ENCODE assay signal across 5 cellular contexts in the genomic region with DNA sequence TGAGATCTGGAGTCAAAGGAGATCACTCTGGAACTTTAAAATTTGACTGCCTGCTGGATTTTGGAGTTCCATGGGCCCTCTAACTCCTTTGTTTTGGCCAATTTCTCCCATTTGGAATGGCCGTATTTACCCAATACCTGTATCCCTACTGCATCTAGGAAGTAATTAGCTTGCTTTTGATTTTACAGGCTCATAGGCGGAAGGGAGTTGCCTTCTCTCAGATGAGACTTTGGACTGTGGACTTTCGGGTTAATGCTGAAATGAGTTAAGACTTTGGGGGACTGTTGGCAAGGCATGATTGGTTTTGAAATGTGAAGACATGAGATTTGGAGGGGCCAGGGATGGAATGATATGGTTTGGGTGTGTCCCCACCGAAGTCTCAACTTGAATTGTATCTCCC. TPM values are rescaled to one million over a fixed set of nuclear protein-coding genes. Genes with fewer than 3 reads are reported as not detected.
"Had no signal": no experiment of that assay in that cellular context is flagged by ENCODE, and none has a peak within 500 bp of the region (broad histone marks: within the 10 kb centered on the region; RNA-seq: fewer than 3 reads in every experiment).

No MANE protein-coding gene starts in this region.

RNA-seq across cellular contexts. Expression of a gene that starts 31.1 kb away (rescaled TPM):
- total RNA-seq: GM23248, H1, H7, H9 had no signal
- polyA plus RNA-seq: GM23248, GM23338 had no signal
